ENCODE assay signal across 8 cellular contexts in genomic region chr17:38967290-38967738, GRCh38. TPM values are rescaled to one million over a fixed set of nuclear protein-coding genes. Genes with fewer than 3 reads are reported as not detected.
A peak's percentile ranks its signal among the peaks of the same experiment; 100 is the strongest.
DNase-seq lines count a peak whose midpoint lies in the region; ATAC-seq lines count a peak whose summit lies in the region.
"Had no signal": no experiment of that assay in that cellular context is flagged by ENCODE, and none has a peak within 500 bp of the region (broad histone marks: within the 10 kb centered on the region; RNA-seq: fewer than 3 reads in every experiment).

Gene FBXO47, minus strand, starts transcription at chr17:38967403. Its CDS starts 4,378 bp downstream, at chr17:38963025.

- ATAC-seq in HG02610 (IDR thresholded peaks at IDR 0.05; ENCODE audit: unreplicated experiment), result peak; percentile 51

- peak within 1 kb of the TSS; percentile 70 for H3K9ac ChIP-seq in skeletal muscle satellite cell (ENCODE audit: low read depth, low read length)

- no peaks in the 10 kb centered on the region for H3K36me3 ChIP-seq in skeletal muscle satellite cell (ENCODE audit: insufficient read depth, low read length)

- H3K9me3 ChIP-seq in skeletal muscle satellite cell (replicated peaks; ENCODE audit: low read length), result no peaks in the 10 kb centered on the region

- H3K4me1 ChIP-seq in skeletal muscle satellite cell (ENCODE audit: control insufficient read depth, insufficient read depth, low read length), result peaks cover 7% of the 10 kb centered on the region

- H3K4me3 ChIP-seq in skeletal muscle satellite cell (ENCODE audit: low read length), result peak within 1 kb of the TSS; percentile 57

- DNase-seq in activated CD4-positive, alpha-beta T cell treated with anti-CD3 and anti-CD28 coated beads for 1 hour, result peak; percentile 71
- DNase-seq in caudate nucleus (lab: John Stamatoyannopoulos, UW), result peak; percentile 0 to 97 (median 82)
- peak; percentile 80 for DNase-seq in iPS-NIHi11 (ENCODE audit: low spot score)
- DNase-seq in SHP77 (lab: John Stamatoyannopoulos, UW), result no peak
- no peak for DNase-seq in COR-L47 (lab: John Stamatoyannopoulos, UW)

- peak within 1 kb of the TSS; percentile 75 for H3K4me2 ChIP-seq in skeletal muscle satellite cell (ENCODE audit: low read length)

- H3K27me3 ChIP-seq in skeletal muscle satellite cell (ENCODE audit: control insufficient read depth, insufficient read depth, low read length), result no peaks in the 10 kb centered on the region

- H3K27ac ChIP-seq in caudate nucleus (ENCODE audit: low read depth, low read length), result peak within 1 kb of the TSS; percentile 93

RNA-seq across cellular contexts. Expression of gene FBXO47, which starts in this region (rescaled TPM):
- not detected in 2 replicates for total RNA-seq in skeletal muscle satellite cell (2012; rRNA removed)
- total RNA-seq: myocyte had no signal

Comparison
In these comparisons a context has a peak if more than half of its experiments do, and no peak if none do; other contexts are left out.
1. DNase-seq: peak in activated CD4-positive, alpha-beta T cell treated with anti-CD3 and anti-CD28 coated beads for 1 hour (single experiment), caudate nucleus (61 of 61) and iPS-NIHi11 (single experiment); none in SHP77 (0 of 2) and COR-L47 (single experiment).